Comparison of ENCODE assay signal across 14 cellular contexts in genomic region chr2:180000434-180000833, GRCh38. TPM values are rescaled to one million over a fixed set of nuclear protein-coding genes. Genes with fewer than 3 reads are reported as not detected.
A peak's percentile ranks its signal among the peaks of the same experiment; 100 is the strongest.
DNase-seq lines count a peak whose midpoint lies in the region; ATAC-seq and TF ChIP-seq lines count a peak whose summit lies in the region.
"Had no signal": no experiment of that assay in that cellular context is flagged by ENCODE, and none has a peak within 500 bp of the region (broad histone marks: within the 10 kb centered on the region; RNA-seq: fewer than 3 reads in every experiment).

No MANE protein-coding gene starts in this region.

- intact Hi-C loops in ovary (cut with DNase I) = no loop called here

- no peak overlapping the region for H2AFZ ChIP-seq in fibroblast of lung (ENCODE audit: low read length)

- TF ChIP-seq CTCF in fibroblast of lung (conservative IDR thresholded peaks at IDR 0.05 in 1 of 2, IDR thresholded peaks at IDR 0.05 in 1 of 2; ENCODE audit: low read depth in 1 of 2, low read length in 2 of 2) (no peak), ovary (IDR thresholded peaks at IDR 0.05) (no peak)

- no peak for TF ChIP-seq EP300 in ovary (IDR thresholded peaks at IDR 0.05)

- H3K79me2 ChIP-seq in fibroblast of lung (ENCODE audit: control insufficient read depth, insufficient read depth, low read length) = peaks cover 55% of the 10 kb centered on the region

- H3K27ac ChIP-seq in fibroblast of lung (ENCODE audit: insufficient read depth, low read length) (no peak overlapping the region), ovary (no peak overlapping the region)
- H3K27ac ChIP-seq: tibial artery had no signal

- no peaks in the 10 kb centered on the region for H3K9me3 ChIP-seq in fibroblast of lung (ENCODE audit: control insufficient read depth, insufficient read depth, low read depth, low read length)
- H3K9me3 ChIP-seq in ovary = no peaks in the 10 kb centered on the region
- H3K9me3 ChIP-seq: tibial artery had no signal

- DNase-seq in Daoy (ENCODE audit: low read depth) (peak; percentile 8), M059J (ENCODE audit: low read depth) (peak; percentile 40), fibroblast of lung (ENCODE audit: low read depth in 2 of 2) (peak; percentile 14 to 44), ovary (no peak), NCI-H1417 (lab: John Stamatoyannopoulos, UW) (no peak)
- DNase-seq in activated CD4-positive, alpha-beta T cell treated with anti-CD3 and anti-CD28 coated beads for 4 hours = no peak
- no peak for DNase-seq in stimulated activated CD4-positive, alpha-beta T cell treated with anti-CD3 and anti-CD28 coated beads, Interleukin-4, amount 100 ng/mL, for 24 hours
- DNase-seq: activated naive CD4-positive, alpha-beta T cell treated with Interleukin-2 at 50 U/mL for 16 hours; central memory CD4-positive, alpha-beta T cell; hypothalamus; Karpas-422; naive thymus-derived CD4-positive, alpha-beta T cell; tibial artery had no signal

- H3K27me3 ChIP-seq in fibroblast of lung (ENCODE audit: control insufficient read depth, insufficient read depth, low read length) = no peaks in the 10 kb centered on the region
- no peaks in the 10 kb centered on the region for H3K27me3 ChIP-seq in ovary
- H3K27me3 ChIP-seq: tibial artery had no signal

- H3K4me1 ChIP-seq in fibroblast of lung (ENCODE audit: control insufficient read depth, extremely low read depth, insufficient read depth, low read length) = no peaks in the 10 kb centered on the region
- peaks cover 5% of the 10 kb centered on the region for H3K4me1 ChIP-seq in ovary (ENCODE audit: insufficient read depth)

- H4K20me1 ChIP-seq in fibroblast of lung (ENCODE audit: control insufficient read depth, extremely low read depth, insufficient read depth, low read length) = no peaks in the 10 kb centered on the region

- no peak overlapping the region for H3K4me3 ChIP-seq in fibroblast of lung (replicated peaks in 1 of 4; ENCODE audit: control extremely low read depth in 1 of 4, insufficient read depth in 1 of 4, low read depth in 3 of 4, low read length in 4 of 4)
- H3K4me3 ChIP-seq in ovary = no peak overlapping the region
- H3K4me3 ChIP-seq: tibial artery had no signal

- no peak overlapping the region for H3K4me2 ChIP-seq in fibroblast of lung (ENCODE audit: extremely low read depth, insufficient read depth, low read length)

- H3K9ac ChIP-seq in fibroblast of lung (ENCODE audit: insufficient read depth, low read length) = no peak overlapping the region

- ATAC-seq in GM19463 (IDR thresholded peaks at IDR 0.05; ENCODE audit: unreplicated experiment) = peak; percentile 36
- ATAC-seq: naive thymus-derived CD4-positive, alpha-beta T cell had no signal

- no peak for TF ChIP-seq POLR2A in ovary (IDR thresholded peaks at IDR 0.05)

- H3K36me3 ChIP-seq in fibroblast of lung (ENCODE audit: control insufficient read depth, insufficient read depth, low read length) (no peaks in the 10 kb centered on the region), ovary (no peaks in the 10 kb centered on the region)
- H3K36me3 ChIP-seq: tibial artery had no signal

RNA-seq across cellular contexts. Expression of gene CWC22, which starts 6.7 kb away (rescaled TPM):
- total RNA-seq in Daoy (2014; rRNA removed; shearing (Covaris generic)) = 15.3 and 18.8 TPM in 2 replicates
- total RNA-seq in M059J (2014; rRNA removed; shearing (Covaris generic)) = 10.9 and 15.9 TPM in 2 replicates
- total RNA-seq in fibroblast of lung (21.8 and 22.5 TPM in 2 replicates), ovary (10 to 100 TPM; 16.0 to 25.2 (median 20.8) TPM)
- polyA plus RNA-seq in fibroblast of lung (6.4 and 7.0 TPM in 2 replicates), ovary (10 to 100 TPM; 14.9 to 16.6 TPM)
- 12.0 and 13.1 TPM in 2 replicates for polyA plus RNA-seq in fibroblast of lung (2012)
- 1.3 and 1.4 TPM in 2 replicates for polyA minus RNA-seq in fibroblast of lung (ENCODE audit: low replicate concordance)

Comparison
In these comparisons a context has a peak if more than half of its experiments do, and no peak if none do; other contexts are left out.
1. DNase-seq: peak in Daoy (single experiment), M059J (single experiment) and fibroblast of lung (2 of 2); none in ovary (0 of 5), NCI-H1417 (0 of 3), activated CD4-positive, alpha-beta T cell treated with anti-CD3 and anti-CD28 coated beads for 4 hours (0 of 2) and stimulated activated CD4-positive, alpha-beta T cell treated with anti-CD3 and anti-CD28 coated beads, Interleukin-4, amount 100 ng/mL, for 24 hours (single experiment).